Comparison of ENCODE assay signal across 24 cellular contexts in genomic region chr1:116941670-116942069, GRCh38. TPM values are rescaled to one million over a fixed set of nuclear protein-coding genes. Genes with fewer than 3 reads are reported as not detected.
"Had no signal": no experiment of that assay in that cellular context is flagged by ENCODE, and none has a peak within 500 bp of the region (broad histone marks: within the 10 kb centered on the region; RNA-seq: fewer than 3 reads in every experiment).

No MANE protein-coding gene starts in this region.

- H3K27ac ChIP-seq: PC-9, RWPE1, SJCRH30, SK-N-MC had no signal

- H3K4me2 ChIP-seq: PC-9 had no signal

- H3K4me3 ChIP-seq: MG63, PC-9, SJCRH30, SK-N-MC had no signal

- H3K36me3 ChIP-seq: MG63 had no signal

- ATAC-seq: Panc1, Right ventricle myocardium inferior, SK-N-SH treated with all-trans-retinoic acid at 6 μM for 48 hours had no signal

- H2AFZ ChIP-seq: PC-9 had no signal

- H3K9me3 ChIP-seq: MG63, SJCRH30 had no signal

- DNase-seq: Kasumi-1, MG63, NCI-H1048, NCI-H146, NCI-H1694, NCI-H1930, NCI-H2029 treated with DMSO at 0.1 percent for 48 hours, NCI-H2227 treated with DMSO at 0.1 percent for 48 hours, NCI-H446, NCI-H510A treated with DMSO at 0.1 percent for 48 hours, NCI-H524 treated with DMSO at 0.1 percent for 48 hours, NCI-H526 treated with DMSO at 0.1 percent for 48 hours, NCI-H774, PC-9, SHP77, SIG-M5, SJCRH30 had no signal

- H3K27me3 ChIP-seq: MG63, SJCRH30 had no signal

RNA-seq across cellular contexts. Expression of gene PTGFRN, which starts 32.0 kb away (rescaled TPM):
- total RNA-seq: OCI-LY7 had no signal

RNA-seq across cellular contexts. Expression of gene CD101, which starts 59.9 kb away (rescaled TPM):
- total RNA-seq: OCI-LY7, SK-MEL-5 had no signal
